ENCODE assay signal across 1 cellular context in the genomic region with DNA sequence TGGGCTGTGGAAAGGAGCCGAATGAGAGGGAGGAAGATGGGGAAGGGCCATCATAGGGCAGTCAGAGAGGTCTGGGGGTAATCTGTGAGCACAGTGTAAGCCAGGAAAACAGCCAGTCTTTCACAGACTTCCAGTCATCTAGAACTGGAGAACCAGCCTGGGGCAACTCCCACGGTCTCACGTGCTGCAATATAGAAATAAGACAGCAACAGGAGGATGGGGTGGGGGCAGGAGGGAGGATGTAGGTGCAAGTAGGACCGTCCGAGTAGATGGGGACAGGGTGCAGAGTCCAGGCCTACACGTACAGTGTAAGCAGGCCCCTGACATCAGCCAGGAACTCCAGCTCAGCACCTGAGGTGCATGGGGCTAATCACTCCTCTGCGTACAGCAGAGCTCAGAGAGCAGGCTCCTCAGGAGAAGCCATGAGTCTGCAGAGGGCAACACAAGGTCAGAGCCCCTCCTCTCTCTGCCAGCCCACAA.
TF ChIP-seq lines count a peak whose summit lies in the region.

No MANE protein-coding gene starts in this region.

TF ChIP-seq in HepG2, 621 proteins besides CTCF, POLR2A, EP300 and RAD21 (continued from another document and continues in another):
- TF ChIP-seq, protein P1, sequence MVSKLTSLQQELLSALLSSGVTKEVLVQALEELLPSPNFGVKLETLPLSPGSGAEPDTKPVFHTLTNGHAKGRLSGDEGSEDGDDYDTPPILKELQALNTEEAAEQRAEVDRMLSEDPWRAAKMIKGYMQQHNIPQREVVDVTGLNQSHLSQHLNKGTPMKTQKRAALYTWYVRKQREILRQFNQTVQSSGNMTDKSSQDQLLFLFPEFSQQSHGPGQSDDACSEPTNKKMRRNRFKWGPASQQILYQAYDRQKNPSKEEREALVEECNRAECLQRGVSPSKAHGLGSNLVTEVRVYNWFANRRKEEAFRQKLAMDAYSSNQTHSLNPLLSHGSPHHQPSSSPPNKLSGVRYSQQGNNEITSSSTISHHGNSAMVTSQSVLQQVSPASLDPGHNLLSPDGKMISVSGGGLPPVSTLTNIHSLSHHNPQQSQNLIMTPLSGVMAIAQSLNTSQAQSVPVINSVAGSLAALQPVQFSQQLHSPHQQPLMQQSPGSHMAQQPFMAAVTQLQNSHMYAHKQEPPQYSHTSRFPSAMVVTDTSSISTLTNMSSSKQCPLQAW (CRISPR knock-in tag; IDR thresholded peaks at IDR 0.05) = peak; percentile 83
- TF ChIP-seq FOXJ3 (CRISPR knock-in tag; IDR thresholded peaks at IDR 0.05; ENCODE audit: borderline replicate concordance) (0 out of 2 replicates have a peak, but pooled peaks have one; percentile 17), MIXL1 (CRISPR knock-in tag; IDR thresholded peaks at IDR 0.05) (peak; percentile 32; the same call in 1 of the 2 replicates), SMC3 (IDR thresholded peaks at IDR 0.05; ENCODE audit: low read length) (peak; percentile 16; the same call in 1 of the 2 replicates), ZNF772 (CRISPR knock-in tag; IDR thresholded peaks at IDR 0.05) (peak; percentile 67; the same call in 1 of the 2 replicates), RARA (CRISPR knock-in tag; IDR thresholded peaks at IDR 0.05) (peak; percentile 76), YEATS2 (CRISPR knock-in tag; IDR thresholded peaks at IDR 0.05; ENCODE audit: borderline replicate concordance) (peak; percentile 38; the same call in 1 of the 2 replicates), ZBTB7B (CRISPR knock-in tag; IDR thresholded peaks at IDR 0.05) (peak; percentile 73; the same call in 1 of the 2 replicates), ZNF614 (CRISPR knock-in tag; IDR thresholded peaks at IDR 0.05; ENCODE audit: borderline replicate concordance) (0 out of 2 replicates have a peak, but pooled peaks have one; percentile 68), DNMT3B (CRISPR knock-in tag; conservative IDR thresholded peaks at IDR 0.05) (no peak), ELF3 (CRISPR knock-in tag; IDR thresholded peaks at IDR 0.05) (peak; percentile 77), HDAC1 (CRISPR knock-in tag; IDR thresholded peaks at IDR 0.05) (peak; percentile 67; the same call in 1 of the 2 replicates), ATF1 (CRISPR knock-in tag; IDR thresholded peaks at IDR 0.05) (no peak), SOX13 (IDR thresholded peaks at IDR 0.05) (no peak), SOX13 (CRISPR knock-in tag; conservative IDR thresholded peaks at IDR 0.05 in 1 of 2, IDR thresholded peaks at IDR 0.05 in 1 of 2) (peak in 1 of 2 experiments; percentile 53; a peak in 1 of 4 replicates), RXRB (CRISPR knock-in tag; IDR thresholded peaks at IDR 0.05; ENCODE audit: borderline replicate concordance) (peak; percentile 33; the same call in 1 of the 2 replicates), BHLHE40 (IDR thresholded peaks at IDR 0.05; ENCODE audit: low read length) (peak; percentile 57; the same call in 1 of the 2 replicates), NCOR1 (IDR thresholded peaks at IDR 0.05; ENCODE audit: borderline replicate concordance, low read length) (0 out of 2 replicates have a peak, but pooled peaks have one; percentile 58), MIER3 (CRISPR knock-in tag; IDR thresholded peaks at IDR 0.05; ENCODE audit: borderline replicate concordance) (0 out of 2 replicates have a peak, but pooled peaks have one; percentile 23), KDM2A (CRISPR knock-in tag; IDR thresholded peaks at IDR 0.05; ENCODE audit: borderline replicate concordance, low read depth) (peak; percentile 47; the same call in 1 of the 2 replicates)
- TF ChIP-seq, protein P2, sequence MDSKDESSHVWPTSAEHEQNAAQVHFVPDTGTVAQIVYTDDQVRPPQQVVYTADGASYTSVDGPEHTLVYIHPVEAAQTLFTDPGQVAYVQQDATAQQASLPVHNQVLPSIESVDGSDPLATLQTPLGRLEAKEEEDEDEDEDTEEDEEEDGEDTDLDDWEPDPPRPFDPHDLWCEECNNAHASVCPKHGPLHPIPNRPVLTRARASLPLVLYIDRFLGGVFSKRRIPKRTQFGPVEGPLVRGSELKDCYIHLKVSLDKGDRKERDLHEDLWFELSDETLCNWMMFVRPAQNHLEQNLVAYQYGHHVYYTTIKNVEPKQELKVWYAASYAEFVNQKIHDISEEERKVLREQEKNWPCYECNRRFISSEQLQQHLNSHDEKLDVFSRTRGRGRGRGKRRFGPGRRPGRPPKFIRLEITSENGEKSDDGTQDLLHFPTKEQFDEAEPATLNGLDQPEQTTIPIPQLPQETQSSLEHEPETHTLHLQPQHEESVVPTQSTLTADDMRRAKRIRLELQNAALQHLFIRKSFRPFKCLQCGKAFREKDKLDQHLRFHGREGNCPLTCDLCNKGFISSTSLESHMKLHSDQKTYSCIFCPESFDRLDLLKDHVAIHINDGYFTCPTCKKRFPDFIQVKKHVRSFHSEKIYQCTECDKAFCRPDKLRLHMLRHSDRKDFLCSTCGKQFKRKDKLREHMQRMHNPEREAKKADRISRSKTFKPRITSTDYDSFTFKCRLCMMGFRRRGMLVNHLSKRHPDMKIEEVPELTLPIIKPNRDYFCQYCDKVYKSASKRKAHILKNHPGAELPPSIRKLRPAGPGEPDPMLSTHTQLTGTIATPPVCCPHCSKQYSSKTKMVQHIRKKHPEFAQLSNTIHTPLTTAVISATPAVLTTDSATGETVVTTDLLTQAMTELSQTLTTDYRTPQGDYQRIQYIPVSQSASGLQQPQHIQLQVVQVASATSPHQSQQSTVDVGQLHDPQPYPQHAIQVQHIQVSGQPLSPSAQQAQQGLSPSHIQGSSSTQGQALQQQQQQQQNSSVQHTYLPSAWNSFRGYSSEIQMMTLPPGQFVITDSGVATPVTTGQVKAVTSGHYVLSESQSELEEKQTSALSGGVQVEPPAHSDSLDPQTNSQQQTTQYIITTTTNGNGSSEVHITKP (CRISPR knock-in tag; IDR thresholded peaks at IDR 0.05; ENCODE audit: low read depth) = no peak
- TF ChIP-seq, protein P3, sequence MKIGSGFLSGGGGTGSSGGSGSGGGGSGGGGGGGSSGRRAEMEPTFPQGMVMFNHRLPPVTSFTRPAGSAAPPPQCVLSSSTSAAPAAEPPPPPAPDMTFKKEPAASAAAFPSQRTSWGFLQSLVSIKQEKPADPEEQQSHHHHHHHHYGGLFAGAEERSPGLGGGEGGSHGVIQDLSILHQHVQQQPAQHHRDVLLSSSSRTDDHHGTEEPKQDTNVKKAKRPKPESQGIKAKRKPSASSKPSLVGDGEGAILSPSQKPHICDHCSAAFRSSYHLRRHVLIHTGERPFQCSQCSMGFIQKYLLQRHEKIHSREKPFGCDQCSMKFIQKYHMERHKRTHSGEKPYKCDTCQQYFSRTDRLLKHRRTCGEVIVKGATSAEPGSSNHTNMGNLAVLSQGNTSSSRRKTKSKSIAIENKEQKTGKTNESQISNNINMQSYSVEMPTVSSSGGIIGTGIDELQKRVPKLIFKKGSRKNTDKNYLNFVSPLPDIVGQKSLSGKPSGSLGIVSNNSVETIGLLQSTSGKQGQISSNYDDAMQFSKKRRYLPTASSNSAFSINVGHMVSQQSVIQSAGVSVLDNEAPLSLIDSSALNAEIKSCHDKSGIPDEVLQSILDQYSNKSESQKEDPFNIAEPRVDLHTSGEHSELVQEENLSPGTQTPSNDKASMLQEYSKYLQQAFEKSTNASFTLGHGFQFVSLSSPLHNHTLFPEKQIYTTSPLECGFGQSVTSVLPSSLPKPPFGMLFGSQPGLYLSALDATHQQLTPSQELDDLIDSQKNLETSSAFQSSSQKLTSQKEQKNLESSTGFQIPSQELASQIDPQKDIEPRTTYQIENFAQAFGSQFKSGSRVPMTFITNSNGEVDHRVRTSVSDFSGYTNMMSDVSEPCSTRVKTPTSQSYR (CRISPR knock-in tag; IDR thresholded peaks at IDR 0.05; ENCODE audit: borderline replicate concordance) = peak; percentile 35; the same call in 1 of the 2 replicates
- TF ChIP-seq, protein P4, sequence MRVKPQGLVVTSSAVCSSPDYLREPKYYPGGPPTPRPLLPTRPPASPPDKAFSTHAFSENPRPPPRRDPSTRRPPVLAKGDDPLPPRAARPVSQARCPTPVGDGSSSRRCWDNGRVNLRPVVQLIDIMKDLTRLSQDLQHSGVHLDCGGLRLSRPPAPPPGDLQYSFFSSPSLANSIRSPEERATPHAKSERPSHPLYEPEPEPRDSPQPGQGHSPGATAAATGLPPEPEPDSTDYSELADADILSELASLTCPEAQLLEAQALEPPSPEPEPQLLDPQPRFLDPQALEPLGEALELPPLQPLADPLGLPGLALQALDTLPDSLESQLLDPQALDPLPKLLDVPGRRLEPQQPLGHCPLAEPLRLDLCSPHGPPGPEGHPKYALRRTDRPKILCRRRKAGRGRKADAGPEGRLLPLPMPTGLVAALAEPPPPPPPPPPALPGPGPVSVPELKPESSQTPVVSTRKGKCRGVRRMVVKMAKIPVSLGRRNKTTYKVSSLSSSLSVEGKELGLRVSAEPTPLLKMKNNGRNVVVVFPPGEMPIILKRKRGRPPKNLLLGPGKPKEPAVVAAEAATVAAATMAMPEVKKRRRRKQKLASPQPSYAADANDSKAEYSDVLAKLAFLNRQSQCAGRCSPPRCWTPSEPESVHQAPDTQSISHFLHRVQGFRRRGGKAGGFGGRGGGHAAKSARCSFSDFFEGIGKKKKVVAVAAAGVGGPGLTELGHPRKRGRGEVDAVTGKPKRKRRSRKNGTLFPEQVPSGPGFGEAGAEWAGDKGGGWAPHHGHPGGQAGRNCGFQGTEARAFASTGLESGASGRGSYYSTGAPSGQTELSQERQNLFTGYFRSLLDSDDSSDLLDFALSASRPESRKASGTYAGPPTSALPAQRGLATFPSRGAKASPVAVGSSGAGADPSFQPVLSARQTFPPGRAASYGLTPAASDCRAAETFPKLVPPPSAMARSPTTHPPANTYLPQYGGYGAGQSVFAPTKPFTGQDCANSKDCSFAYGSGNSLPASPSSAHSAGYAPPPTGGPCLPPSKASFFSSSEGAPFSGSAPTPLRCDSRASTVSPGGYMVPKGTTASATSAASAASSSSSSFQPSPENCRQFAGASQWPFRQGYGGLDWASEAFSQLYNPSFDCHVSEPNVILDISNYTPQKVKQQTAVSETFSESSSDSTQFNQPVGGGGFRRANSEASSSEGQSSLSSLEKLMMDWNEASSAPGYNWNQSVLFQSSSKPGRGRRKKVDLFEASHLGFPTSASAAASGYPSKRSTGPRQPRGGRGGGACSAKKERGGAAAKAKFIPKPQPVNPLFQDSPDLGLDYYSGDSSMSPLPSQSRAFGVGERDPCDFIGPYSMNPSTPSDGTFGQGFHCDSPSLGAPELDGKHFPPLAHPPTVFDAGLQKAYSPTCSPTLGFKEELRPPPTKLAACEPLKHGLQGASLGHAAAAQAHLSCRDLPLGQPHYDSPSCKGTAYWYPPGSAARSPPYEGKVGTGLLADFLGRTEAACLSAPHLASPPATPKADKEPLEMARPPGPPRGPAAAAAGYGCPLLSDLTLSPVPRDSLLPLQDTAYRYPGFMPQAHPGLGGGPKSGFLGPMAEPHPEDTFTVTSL (CRISPR knock-in tag; IDR thresholded peaks at IDR 0.05; ENCODE audit: borderline replicate concordance) = peak; percentile 46; the same call in 1 of the 2 replicates
- TF ChIP-seq, protein P5, sequence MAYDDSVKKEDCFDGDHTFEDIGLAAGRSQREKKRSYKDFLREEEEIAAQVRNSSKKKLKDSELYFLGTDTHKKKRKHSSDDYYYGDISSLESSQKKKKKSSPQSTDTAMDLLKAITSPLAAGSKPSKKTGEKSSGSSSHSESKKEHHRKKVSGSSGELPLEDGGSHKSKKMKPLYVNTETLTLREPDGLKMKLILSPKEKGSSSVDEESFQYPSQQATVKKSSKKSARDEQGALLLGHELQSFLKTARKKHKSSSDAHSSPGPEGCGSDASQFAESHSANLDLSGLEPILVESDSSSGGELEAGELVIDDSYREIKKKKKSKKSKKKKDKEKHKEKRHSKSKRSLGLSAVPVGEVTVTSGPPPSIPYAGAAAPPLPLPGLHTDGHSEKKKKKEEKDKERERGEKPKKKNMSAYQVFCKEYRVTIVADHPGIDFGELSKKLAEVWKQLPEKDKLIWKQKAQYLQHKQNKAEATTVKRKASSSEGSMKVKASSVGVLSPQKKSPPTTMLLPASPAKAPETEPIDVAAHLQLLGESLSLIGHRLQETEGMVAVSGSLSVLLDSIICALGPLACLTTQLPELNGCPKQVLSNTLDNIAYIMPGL (CRISPR knock-in tag; IDR thresholded peaks at IDR 0.05; ENCODE audit: borderline replicate concordance in 1 of 2, low read depth in 1 of 2) = 0 out of 4 replicates have a peak, but pooled peaks of 1 of the 2 experiments have one; percentile 25
- TF ChIP-seq, protein P6, sequence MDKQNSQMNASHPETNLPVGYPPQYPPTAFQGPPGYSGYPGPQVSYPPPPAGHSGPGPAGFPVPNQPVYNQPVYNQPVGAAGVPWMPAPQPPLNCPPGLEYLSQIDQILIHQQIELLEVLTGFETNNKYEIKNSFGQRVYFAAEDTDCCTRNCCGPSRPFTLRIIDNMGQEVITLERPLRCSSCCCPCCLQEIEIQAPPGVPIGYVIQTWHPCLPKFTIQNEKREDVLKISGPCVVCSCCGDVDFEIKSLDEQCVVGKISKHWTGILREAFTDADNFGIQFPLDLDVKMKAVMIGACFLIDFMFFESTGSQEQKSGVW (CRISPR knock-in tag; IDR thresholded peaks at IDR 0.05; ENCODE audit: borderline replicate concordance) = no peak
- TF ChIP-seq, protein P7, sequence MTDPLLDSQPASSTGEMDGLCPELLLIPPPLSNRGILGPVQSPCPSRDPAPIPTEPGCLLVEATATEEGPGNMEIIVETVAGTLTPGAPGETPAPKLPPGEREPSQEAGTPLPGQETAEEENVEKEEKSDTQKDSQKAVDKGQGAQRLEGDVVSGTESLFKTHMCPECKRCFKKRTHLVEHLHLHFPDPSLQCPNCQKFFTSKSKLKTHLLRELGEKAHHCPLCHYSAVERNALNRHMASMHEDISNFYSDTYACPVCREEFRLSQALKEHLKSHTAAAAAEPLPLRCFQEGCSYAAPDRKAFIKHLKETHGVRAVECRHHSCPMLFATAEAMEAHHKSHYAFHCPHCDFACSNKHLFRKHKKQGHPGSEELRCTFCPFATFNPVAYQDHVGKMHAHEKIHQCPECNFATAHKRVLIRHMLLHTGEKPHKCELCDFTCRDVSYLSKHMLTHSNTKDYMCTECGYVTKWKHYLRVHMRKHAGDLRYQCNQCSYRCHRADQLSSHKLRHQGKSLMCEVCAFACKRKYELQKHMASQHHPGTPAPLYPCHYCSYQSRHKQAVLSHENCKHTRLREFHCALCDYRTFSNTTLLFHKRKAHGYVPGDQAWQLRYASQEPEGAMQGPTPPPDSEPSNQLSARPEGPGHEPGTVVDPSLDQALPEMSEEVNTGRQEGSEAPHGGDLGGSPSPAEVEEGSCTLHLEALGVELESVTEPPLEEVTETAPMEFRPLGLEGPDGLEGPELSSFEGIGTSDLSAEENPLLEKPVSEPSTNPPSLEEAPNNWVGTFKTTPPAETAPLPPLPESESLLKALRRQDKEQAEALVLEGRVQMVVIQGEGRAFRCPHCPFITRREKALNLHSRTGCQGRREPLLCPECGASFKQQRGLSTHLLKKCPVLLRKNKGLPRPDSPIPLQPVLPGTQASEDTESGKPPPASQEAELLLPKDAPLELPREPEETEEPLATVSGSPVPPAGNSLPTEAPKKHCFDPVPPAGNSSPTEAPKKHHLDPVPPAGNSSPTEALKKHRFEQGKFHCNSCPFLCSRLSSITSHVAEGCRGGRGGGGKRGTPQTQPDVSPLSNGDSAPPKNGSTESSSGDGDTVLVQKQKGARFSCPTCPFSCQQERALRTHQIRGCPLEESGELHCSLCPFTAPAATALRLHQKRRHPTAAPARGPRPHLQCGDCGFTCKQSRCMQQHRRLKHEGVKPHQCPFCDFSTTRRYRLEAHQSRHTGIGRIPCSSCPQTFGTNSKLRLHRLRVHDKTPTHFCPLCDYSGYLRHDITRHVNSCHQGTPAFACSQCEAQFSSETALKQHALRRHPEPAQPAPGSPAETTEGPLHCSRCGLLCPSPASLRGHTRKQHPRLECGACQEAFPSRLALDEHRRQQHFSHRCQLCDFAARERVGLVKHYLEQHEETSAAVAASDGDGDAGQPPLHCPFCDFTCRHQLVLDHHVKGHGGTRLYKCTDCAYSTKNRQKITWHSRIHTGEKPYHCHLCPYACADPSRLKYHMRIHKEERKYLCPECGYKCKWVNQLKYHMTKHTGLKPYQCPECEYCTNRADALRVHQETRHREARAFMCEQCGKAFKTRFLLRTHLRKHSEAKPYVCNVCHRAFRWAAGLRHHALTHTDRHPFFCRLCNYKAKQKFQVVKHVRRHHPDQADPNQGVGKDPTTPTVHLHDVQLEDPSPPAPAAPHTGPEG (CRISPR knock-in tag; IDR thresholded peaks at IDR 0.05) = 0 out of 2 replicates have a peak, but pooled peaks have one; percentile 42
